Comparison of ENCODE assay signal across 22 cellular contexts in the genomic region with DNA sequence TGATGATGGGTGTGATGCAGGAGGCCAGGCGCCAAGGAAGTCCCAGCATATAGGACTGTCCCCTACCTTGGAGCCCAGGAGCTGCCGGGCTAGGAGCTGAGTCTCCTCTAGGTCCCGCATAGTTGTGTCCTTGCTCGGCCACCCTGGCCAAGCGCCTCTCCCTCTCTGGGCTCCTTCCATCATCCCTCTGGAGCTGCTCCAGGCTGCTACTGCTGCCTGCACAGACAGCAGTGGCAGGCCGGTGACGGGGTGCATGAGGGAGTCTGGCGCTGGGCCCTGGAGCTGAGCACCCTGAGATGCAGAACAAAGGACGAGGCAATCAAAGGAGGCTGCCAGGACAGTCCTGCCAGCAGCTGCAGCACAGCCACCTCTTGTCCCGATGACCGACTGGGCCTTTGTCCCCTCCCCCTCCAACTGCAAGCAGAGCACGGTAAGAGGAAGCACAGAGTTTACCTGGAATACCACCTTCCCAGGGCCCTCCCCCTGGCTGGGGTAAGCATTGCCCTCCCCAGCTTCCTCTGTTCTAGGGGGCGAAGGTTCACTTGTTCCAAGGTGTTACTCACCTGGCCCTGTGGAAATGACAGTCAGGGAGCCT. TPM values are rescaled to one million over a fixed set of nuclear protein-coding genes. Genes with fewer than 3 reads are reported as not detected.
DNase-seq lines count a peak whose midpoint lies in the region; ATAC-seq and TF ChIP-seq lines count a peak whose summit lies in the region.
"Had no signal": no experiment of that assay in that cellular context is flagged by ENCODE, and none has a peak within 500 bp of the region (broad histone marks: within the 10 kb centered on the region; RNA-seq: fewer than 3 reads in every experiment).

No MANE protein-coding gene starts in this region.

- H2AK5ac ChIP-seq in H9 (ENCODE audit: insufficient read length, low read length): no peak overlapping the region

- no peak overlapping the region for H3K9ac ChIP-seq in H9 (ENCODE audit: extremely low read depth, insufficient read length, low read length)

- no peak overlapping the region for H2AFZ ChIP-seq in H9 (ENCODE audit: low read length)

- no peaks in the 10 kb centered on the region for H4K20me1 ChIP-seq in H9 (ENCODE audit: control insufficient read depth, insufficient read depth, insufficient read length)

- H3K18ac ChIP-seq in H9 (ENCODE audit: insufficient read length, low read depth, low read length): no peak overlapping the region

- no peaks in the 10 kb centered on the region for H3K9me3 ChIP-seq in CD4-positive, alpha-beta memory T cell (ENCODE audit: control insufficient read depth in 1 of 2, low read length in 2 of 2)
- H3K9me3 ChIP-seq in H9 (ENCODE audit: control insufficient read depth, low read depth, low read length): no peaks in the 10 kb centered on the region
- H3K9me3 ChIP-seq: Caco-2, upper lobe of right lung had no signal

- H3K4me3 ChIP-seq in CD4-positive, alpha-beta memory T cell (ENCODE audit: low read length in 2 of 2): no peak overlapping the region
- H3K4me3 ChIP-seq: K562, SK-N-MC, upper lobe of right lung had no signal

- no peak for ATAC-seq in naive B cell (ENCODE audit: low read depth in 2 of 2)
- ATAC-seq: activated CD4-positive, CD25-positive, alpha-beta regulatory T cell treated with anti-CD3 and anti-CD28 coated beads, Interleukin-2, amount 50 U/mL, for 24 hours; effector memory CD8-positive, alpha-beta T cell; K562; upper lobe of right lung had no signal

- no peak overlapping the region for H3T11ph ChIP-seq in H9 (ENCODE audit: low read length)

- no peaks in the 10 kb centered on the region for H3K27me3 ChIP-seq in CD4-positive, alpha-beta memory T cell (ENCODE audit: insufficient read depth, low read length)
- no peaks in the 10 kb centered on the region for H3K27me3 ChIP-seq in H9 (ENCODE audit: insufficient read depth, low read length)

- H4K8ac ChIP-seq in H9 (replicated peaks; ENCODE audit: insufficient read length, low read depth, low read length): no peak overlapping the region

- H3K4me1 Mint-ChIP-seq in CD4-positive, alpha-beta memory T cell: peaks cover 27 to 73% (median 39%) of the 10 kb centered on the region in 4 donors
- peaks cover 22 to 38% of the 10 kb centered on the region in 2 experiments for H3K4me1 Mint-ChIP-seq in H9
- H3K4me1 Mint-ChIP-seq in naive B cell: peaks cover 2 to 75% (median 37%) of the 10 kb centered on the region in 3 donors
- H3K4me1 Mint-ChIP-seq in activated T-helper 2 cell treated with anti-CD3 and anti-CD28 coated beads, Interferon-gamma antibody, Interleukin-2, Interleukin-4, amounts not matched to agents 10 μg/mL and 5 μg/mL and 100 μg/mL, durations not matched to agents 14 hours and 24 hours and 36 hours (ENCODE audit: low read depth): no peaks in the 10 kb centered on the region

- no CpG with 5 or more reads among the region's 13 CpGs for WGBS in H9 (ENCODE audit: extremely low coverage, insufficient read length, low lambda C conversion rate)

- no peaks in the 10 kb centered on the region for H3K27me3 Mint-ChIP-seq in CD4-positive, alpha-beta memory T cell
- H3K27me3 Mint-ChIP-seq in H9 (ENCODE audit: low read depth) (peaks cover 20% of the 10 kb centered on the region), naive B cell (no peaks in the 10 kb centered on the region)
- no peaks in the 10 kb centered on the region for H3K27me3 Mint-ChIP-seq in activated T-helper 2 cell treated with anti-CD3 and anti-CD28 coated beads, Interferon-gamma antibody, Interleukin-2, Interleukin-4, amounts not matched to agents 10 μg/mL and 5 μg/mL and 100 μg/mL, durations not matched to agents 14 hours and 24 hours and 36 hours (ENCODE audit: low read depth)
- H3K27me3 Mint-ChIP-seq: activated naive CD8-positive, alpha-beta T cell; effector memory CD8-positive, alpha-beta T cell had no signal

- DNase-seq in CD4-positive, alpha-beta memory T cell: no peak
- peak; percentile 51 for DNase-seq in H9
- DNase-seq in anterior cingulate cortex (lab: John Stamatoyannopoulos, UW): peak in 42 of 58 donors; percentile 13 to 85 (median 52)
- no peak for DNase-seq in naive B cell
- no peak for DNase-seq in MV-4-11 (lab: John Stamatoyannopoulos, UW)
- no peak for DNase-seq in activated T-helper 2 cell treated with anti-CD3 and anti-CD28 coated beads, Interferon-gamma antibody, Interleukin-2, Interleukin-4, amounts not matched to agents 10 μg/mL and 5 μg/mL and 100 μg/mL, durations not matched to agents 14 hours and 24 hours and 36 hours (ENCODE audit: low spot score)
- DNase-seq in HT-29 (ENCODE audit: low spot score): no peak
- DNase-seq: Caco-2; effector memory CD8-positive, alpha-beta T cell; midbrain; NCI-H1694 treated with DMSO at 0.1 percent for 48 hours; NCI-H345; small intestine; stimulated activated CD4-positive, alpha-beta T cell treated with anti-CD3 and anti-CD28 coated beads, Interleukin-4, amount 100 ng/mL, for 1 hour; T-helper 9 cell had no signal

- H2BK20ac ChIP-seq in H9 (ENCODE audit: low read depth, low read length, poor library complexity, severe bottlenecking): no peak overlapping the region

- H3K23ac ChIP-seq in H9 (ENCODE audit: insufficient read length, low read depth, low read length): no peak overlapping the region

- H2BK5ac ChIP-seq in H9 (ENCODE audit: insufficient read length, low read length): no peak overlapping the region

- peaks cover 35% of the 10 kb centered on the region for H3K4me1 ChIP-seq in CD4-positive, alpha-beta memory T cell (ENCODE audit: insufficient read depth, low read length)
- peaks cover 4% of the 10 kb centered on the region; the same call in 1 of the 2 replicates for H3K4me1 ChIP-seq in H9 (ENCODE audit: insufficient read depth, low read length)
- H3K4me1 ChIP-seq: Caco-2, upper lobe of right lung had no signal

- no peaks in the 10 kb centered on the region for H3K36me3 ChIP-seq in CD4-positive, alpha-beta memory T cell (ENCODE audit: insufficient read depth, low read length)
- H3K36me3 ChIP-seq: upper lobe of right lung had no signal

- no peak overlapping the region for H3K4ac ChIP-seq in H9 (ENCODE audit: low read depth, low read length)

- peaks cover 2% of the 10 kb centered on the region for H3K23me2 ChIP-seq in H9 (ENCODE audit: insufficient read length, low read depth, low read length, poor library complexity, severe bottlenecking)

- no peak overlapping the region for H4K91ac ChIP-seq in H9 (ENCODE audit: insufficient read length, low read depth, low read length)

- H3K27ac Mint-ChIP-seq in CD4-positive, alpha-beta memory T cell: peak overlapping the region in 4 of 7 donors; percentile 29 to 61 (median 47)
- H3K27ac Mint-ChIP-seq in H9 (no peak overlapping the region), naive B cell (peak overlapping the region in 5 of 6 donors; percentile 47 to 98 (median 82))
- no peak overlapping the region for H3K27ac Mint-ChIP-seq in activated T-helper 2 cell treated with anti-CD3 and anti-CD28 coated beads, Interferon-gamma antibody, Interleukin-2, Interleukin-4, amounts not matched to agents 10 μg/mL and 5 μg/mL and 100 μg/mL, durations not matched to agents 14 hours and 24 hours and 36 hours
- H3K27ac Mint-ChIP-seq: activated naive CD8-positive, alpha-beta T cell had no signal

- no peak overlapping the region for H2BK15ac ChIP-seq in H9 (ENCODE audit: low read depth, low read length)

- H3K27ac ChIP-seq in CD4-positive, alpha-beta memory T cell (ENCODE audit: low read depth, low read length): no peak overlapping the region
- no peak overlapping the region for H3K27ac ChIP-seq in H9 (ENCODE audit: insufficient read length, low read depth, low read length)
- H3K27ac ChIP-seq: SK-N-MC, upper lobe of right lung had no signal

- CTCF ChIA-PET in CD4-positive, alpha-beta memory T cell (lab: Charles Lee; ENCODE audit: partially characterized antibody): interaction anchor here (1.0 to 1.8 kb wide), 2 partner anchors 32 to 166 kb away, joined by 3 to 5 read pairs; no protein-coding TSS in a partner anchor

- H2BK12ac ChIP-seq in H9 (ENCODE audit: insufficient read length, low read depth, low read length): no peak overlapping the region

- POLR2A ChIA-PET in CD4-positive, alpha-beta memory T cell (lab: Charles Lee; ENCODE audit: partially characterized antibody): no interaction called here

- intact Hi-C loops in CD4-positive, alpha-beta memory T cell (cut with micrococcal nuclease): no loop called here
- intact Hi-C loops in activated T-helper 2 cell treated with anti-CD3 and anti-CD28 coated beads, Interferon-gamma antibody, Interleukin-2, Interleukin-4, amounts not matched to agents 10 μg/mL and 5 μg/mL and 100 μg/mL, durations not matched to agents 14 hours and 24 hours and 36 hours (cut with micrococcal nuclease): no loop called here

- no peaks in the 10 kb centered on the region for H3K9me3 Mint-ChIP-seq in CD4-positive, alpha-beta memory T cell
- H3K9me3 Mint-ChIP-seq in H9 (no peaks in the 10 kb centered on the region; a peak in 1 of 5 replicates), naive B cell (no peaks in the 10 kb centered on the region)
- H3K9me3 Mint-ChIP-seq in activated T-helper 2 cell treated with anti-CD3 and anti-CD28 coated beads, Interferon-gamma antibody, Interleukin-2, Interleukin-4, amounts not matched to agents 10 μg/mL and 5 μg/mL and 100 μg/mL, durations not matched to agents 14 hours and 24 hours and 36 hours: no peaks in the 10 kb centered on the region
- H3K9me3 Mint-ChIP-seq: effector memory CD8-positive, alpha-beta T cell had no signal

- no peak overlapping the region for H3K4me2 ChIP-seq in H9 (ENCODE audit: insufficient read depth, insufficient read length, low read length)

- H3K36me3 Mint-ChIP-seq in CD4-positive, alpha-beta memory T cell: peaks cover 0 to 2% of the 10 kb centered on the region in 2 donors
- H3K36me3 Mint-ChIP-seq in H9 (ENCODE audit: insufficient read depth in 1 of 3, low read depth in 3 of 3) (no peaks in the 10 kb centered on the region), naive B cell (no peaks in the 10 kb centered on the region)
- H3K36me3 Mint-ChIP-seq in activated T-helper 2 cell treated with anti-CD3 and anti-CD28 coated beads, Interferon-gamma antibody, Interleukin-2, Interleukin-4, amounts not matched to agents 10 μg/mL and 5 μg/mL and 100 μg/mL, durations not matched to agents 14 hours and 24 hours and 36 hours (ENCODE audit: low read depth): no peaks in the 10 kb centered on the region
- H3K36me3 Mint-ChIP-seq: activated naive CD8-positive, alpha-beta T cell had no signal

- no peaks in the 10 kb centered on the region for H3K79me2 ChIP-seq in H9 (ENCODE audit: insufficient read depth, low read length)

- no peak for TF ChIP-seq CTCF in H9 (conservative IDR thresholded peaks at IDR 0.05)

- H3K56ac ChIP-seq in H9 (ENCODE audit: insufficient read length, low read depth, low read length): no peak overlapping the region

- no peak overlapping the region for H2BK120ac ChIP-seq in H9 (ENCODE audit: low read depth, low read length, poor library complexity, severe bottlenecking)

- H3K79me1 ChIP-seq in H9 (ENCODE audit: insufficient read depth, low read depth, low read length, poor library complexity, severe bottlenecking): no peaks in the 10 kb centered on the region

- H4K5ac ChIP-seq in H9 (ENCODE audit: insufficient read length, low read depth, low read length): no peak overlapping the region

- H3K14ac ChIP-seq in H9 (ENCODE audit: insufficient read depth, low read length): no peak overlapping the region; the same call in 1 of the 2 replicates

- no peak overlapping the region for H3K4me3 Mint-ChIP-seq in CD4-positive, alpha-beta memory T cell
- H3K4me3 Mint-ChIP-seq in H9 (no peak overlapping the region), naive B cell (peak overlapping the region in 5 of 8 donors; percentile 10 to 80 (median 45))
- no peak overlapping the region for H3K4me3 Mint-ChIP-seq in activated T-helper 2 cell treated with anti-CD3 and anti-CD28 coated beads, Interferon-gamma antibody, Interleukin-2, Interleukin-4, amounts not matched to agents 10 μg/mL and 5 μg/mL and 100 μg/mL, durations not matched to agents 14 hours and 24 hours and 36 hours (ENCODE audit: low read depth)
- H3K4me3 Mint-ChIP-seq: activated naive CD8-positive, alpha-beta T cell; effector memory CD8-positive, alpha-beta T cell had no signal

RNA-seq across cellular contexts. Expression of gene DTX1, which starts 10.4 kb away (rescaled TPM):
- 1 to 10 TPM; 7.0 to 7.5 TPM for total RNA-seq in CD4-positive, alpha-beta memory T cell
- 1 to 10 TPM in 1 of 2 donors, under 1 TPM in 1; 0.30 to 4.1 TPM for polyA plus RNA-seq in CD4-positive, alpha-beta memory T cell
- 3.0 and 3.5 TPM in 2 replicates for total RNA-seq in H9 (2021)
- polyA plus RNA-seq in naive B cell (ENCODE audit: low read depth in 6 of 6): 10 to 100 TPM in 3 of 6 donors, 1 to 10 TPM in 3; 1.9 to 16.8 (median 9.8) TPM
- 0.16 TPM in 1 of 2 replicates, not detected in the other for total RNA-seq in activated T-helper 2 cell treated with anti-CD3 and anti-CD28 coated beads, Interferon-gamma antibody, Interleukin-2, Interleukin-4, amounts not matched to agents 10 μg/mL and 5 μg/mL and 100 μg/mL, durations not matched to agents 14 hours and 24 hours and 36 hours
- total RNA-seq in HT-29 (2014; rRNA removed; shearing (Covaris generic)): not detected in 2 replicates
- total RNA-seq: Caco-2, fibroblast of lung, K562, pulmonary artery endothelial cell had no signal
- polyA plus RNA-seq: fibroblast of lung, K562 had no signal

Comparison
In these comparisons a context has a peak if more than half of its experiments do, and no peak if none do; other contexts are left out.
1. DNase-seq: peak in H9 (single experiment) and anterior cingulate cortex (42 of 58); none in CD4-positive, alpha-beta memory T cell (0 of 5), naive B cell (single experiment), MV-4-11 (single experiment), activated T-helper 2 cell treated with anti-CD3 and anti-CD28 coated beads, Interferon-gamma antibody, Interleukin-2, Interleukin-4, amounts not matched to agents 10 μg/mL and 5 μg/mL and 100 μg/mL, durations not matched to agents 14 hours and 24 hours and 36 hours (single experiment) and HT-29 (single experiment).
2. H3K27ac Mint-ChIP-seq: peak in CD4-positive, alpha-beta memory T cell (4 of 7) and naive B cell (5 of 6); none in H9 (0 of 3) and activated T-helper 2 cell treated with anti-CD3 and anti-CD28 coated beads, Interferon-gamma antibody, Interleukin-2, Interleukin-4, amounts not matched to agents 10 μg/mL and 5 μg/mL and 100 μg/mL, durations not matched to agents 14 hours and 24 hours and 36 hours (single experiment).
3. H3K4me3 Mint-ChIP-seq: peak in naive B cell (5 of 8); none in CD4-positive, alpha-beta memory T cell (0 of 8), H9 (0 of 2) and activated T-helper 2 cell treated with anti-CD3 and anti-CD28 coated beads, Interferon-gamma antibody, Interleukin-2, Interleukin-4, amounts not matched to agents 10 μg/mL and 5 μg/mL and 100 μg/mL, durations not matched to agents 14 hours and 24 hours and 36 hours (single experiment).